In the genomic region with DNA sequence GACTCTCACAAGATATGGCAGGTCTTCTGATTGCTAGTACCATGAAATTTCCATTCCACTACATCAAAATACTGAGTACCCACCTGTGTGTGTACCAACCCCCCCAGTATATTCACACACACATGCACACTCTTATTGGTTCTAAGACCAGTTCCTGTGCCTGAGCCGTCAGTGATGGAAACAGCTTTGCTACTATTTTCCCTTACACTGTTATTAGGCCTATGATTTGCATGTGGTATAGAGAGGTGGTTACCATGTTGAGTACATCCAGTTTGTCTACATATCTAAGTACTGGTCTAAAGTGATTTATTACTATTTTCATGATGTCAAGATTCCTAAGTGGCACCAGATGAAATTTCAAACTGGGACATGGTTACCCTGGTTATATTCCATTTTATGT, we compare ENCODE assay signal across 19 cellular contexts.
A peak's percentile ranks its signal among the peaks of the same experiment; 100 is the strongest.
DNase-seq lines count a peak whose midpoint lies in the region; ATAC-seq and TF ChIP-seq lines count a peak whose summit lies in the region.
"Had no signal": no experiment of that assay in that cellular context is flagged by ENCODE, and none has a peak within 500 bp of the region (broad histone marks: within the 10 kb centered on the region; RNA-seq: fewer than 3 reads in every experiment).

No MANE protein-coding gene starts in this region.

- H3K4me1 Mint-ChIP-seq in glutamatergic neuron (ENCODE audit: low read depth, unreplicated experiment), result no peaks in the 10 kb centered on the region
- peaks cover 9% of the 10 kb centered on the region for H3K4me1 Mint-ChIP-seq in mesothelial cell of epicardium
- H3K4me1 Mint-ChIP-seq: activated naive CD4-positive, alpha-beta T cell treated with anti-CD3 and anti-CD28 coated beads, Interleukin-2, amount 10 ng/mL, durations not matched to agents 7 days and 5 days; central memory CD8-positive, alpha-beta T cell had no signal

- DNase-seq in NOMO-1 treated with dmso at 0.1 percent for 144 hours (lab: John Stamatoyannopoulos, UW; ENCODE audit: unreplicated experiment) (no peak), glutamatergic neuron (no peak), mesothelial cell of epicardium (ENCODE audit: low spot score in 2 of 2, unreplicated experiment in 2 of 2) (no peak)
- DNase-seq in stimulated activated CD4-positive, alpha-beta T cell treated with anti-CD3 and anti-CD28 coated beads, Interleukin-4, amount 100 ng/mL, for 1 hour, result no peak
- DNase-seq: ACHN; activated CD8-positive, alpha-beta T cell treated with anti-CD3 and anti-CD28 coated beads for 36 hours; activated naive CD4-positive, alpha-beta T cell treated with anti-CD3 and anti-CD28 coated beads, Interleukin-2, amount 10 ng/mL, durations not matched to agents 7 days and 5 days; activated T-cell treated with anti-CD3 and anti-CD28 coated beads, Interleukin-2, amount 50 U/mL, for 4 hours; dorsolateral prefrontal cortex; foreskin keratinocyte; NCI-H1048; NCI-H1930; stimulated activated CD4-positive, alpha-beta T cell treated with anti-CD3 and anti-CD28 coated beads, Interleukin-1b, Interleukin-23, amount 100 ng/mL, for 48 hours had no signal

- H3K9me3 Mint-ChIP-seq in glutamatergic neuron (ENCODE audit: unreplicated experiment), result no peaks in the 10 kb centered on the region
- H3K9me3 Mint-ChIP-seq in mesothelial cell of epicardium, result peaks cover 9% of the 10 kb centered on the region
- H3K9me3 Mint-ChIP-seq: activated CD8-positive, alpha-beta T cell treated with anti-CD3 and anti-CD28 coated beads for 36 hours; activated naive CD4-positive, alpha-beta T cell treated with anti-CD3 and anti-CD28 coated beads, Interleukin-2, amount 10 ng/mL, durations not matched to agents 7 days and 5 days; activated T-cell treated with anti-CD3 and anti-CD28 coated beads, Interleukin-2, amount 50 U/mL, for 4 hours; central memory CD8-positive, alpha-beta T cell; stimulated activated naive CD8-positive, alpha-beta T cell treated with anti-CD3 and anti-CD28 coated beads, Interleukin-15, Interleukin-2, amounts not matched to agents 100 ng/mL and 50 ng/mL, for 24 hours had no signal

- H3K27me3 Mint-ChIP-seq in glutamatergic neuron (ENCODE audit: unreplicated experiment) (no peaks in the 10 kb centered on the region), mesothelial cell of epicardium (ENCODE audit: low read depth) (no peaks in the 10 kb centered on the region)
- H3K27me3 Mint-ChIP-seq: activated CD8-positive, alpha-beta T cell treated with anti-CD3 and anti-CD28 coated beads for 36 hours; activated naive CD4-positive, alpha-beta T cell treated with anti-CD3 and anti-CD28 coated beads, Interleukin-2, amount 10 ng/mL, durations not matched to agents 7 days and 5 days; central memory CD8-positive, alpha-beta T cell; stimulated activated naive CD8-positive, alpha-beta T cell treated with anti-CD3 and anti-CD28 coated beads, Interleukin-15, Interleukin-2, amounts not matched to agents 100 ng/mL and 50 ng/mL, for 24 hours had no signal

- H3K4me3 Mint-ChIP-seq in glutamatergic neuron (ENCODE audit: unreplicated experiment) (no peak overlapping the region), mesothelial cell of epicardium (no peak overlapping the region)
- H3K4me3 Mint-ChIP-seq: activated CD8-positive, alpha-beta T cell treated with anti-CD3 and anti-CD28 coated beads for 36 hours; activated naive CD4-positive, alpha-beta T cell treated with anti-CD3 and anti-CD28 coated beads, Interleukin-2, amount 10 ng/mL, durations not matched to agents 7 days and 5 days; activated T-cell treated with anti-CD3 and anti-CD28 coated beads, Interleukin-2, amount 50 U/mL, for 4 hours; central memory CD8-positive, alpha-beta T cell; stimulated activated naive CD8-positive, alpha-beta T cell treated with anti-CD3 and anti-CD28 coated beads, Interleukin-15, Interleukin-2, amounts not matched to agents 100 ng/mL and 50 ng/mL, for 24 hours had no signal

- no peak overlapping the region for H3K27ac Mint-ChIP-seq in glutamatergic neuron (ENCODE audit: unreplicated experiment)
- no peak overlapping the region for H3K27ac Mint-ChIP-seq in mesothelial cell of epicardium
- H3K27ac Mint-ChIP-seq: activated CD8-positive, alpha-beta T cell treated with anti-CD3 and anti-CD28 coated beads for 36 hours; activated naive CD4-positive, alpha-beta T cell treated with anti-CD3 and anti-CD28 coated beads, Interleukin-2, amount 10 ng/mL, durations not matched to agents 7 days and 5 days; stimulated activated naive CD8-positive, alpha-beta T cell treated with anti-CD3 and anti-CD28 coated beads, Interleukin-15, Interleukin-2, amounts not matched to agents 100 ng/mL and 50 ng/mL, for 24 hours had no signal

- ATAC-seq in GM18861 (IDR thresholded peaks at IDR 0.05; ENCODE audit: unreplicated experiment) (peak; percentile 66), GM21360 (IDR thresholded peaks at IDR 0.05; ENCODE audit: unreplicated experiment) (peak; percentile 62), HG02870 (IDR thresholded peaks at IDR 0.05; ENCODE audit: unreplicated experiment) (peak; percentile 76), HG03565 (IDR thresholded peaks at IDR 0.05; ENCODE audit: unreplicated experiment) (peak; percentile 57)
- ATAC-seq: activated CD8-positive, alpha-beta T cell treated with anti-CD3 and anti-CD28 coated beads for 36 hours; activated T-cell treated with anti-CD3 and anti-CD28 coated beads, Interleukin-2, amount 50 U/mL, for 4 hours; foreskin keratinocyte had no signal

- TF ChIP-seq CTCF in glutamatergic neuron (IDR thresholded peaks at IDR 0.05; ENCODE audit: partially characterized antibody, unreplicated experiment), result no peak
- no peak for TF ChIP-seq CTCF in mesothelial cell of epicardium (IDR thresholded peaks at IDR 0.05; ENCODE audit: unreplicated experiment)

- H3K36me3 Mint-ChIP-seq in glutamatergic neuron (ENCODE audit: unreplicated experiment) (no peaks in the 10 kb centered on the region), mesothelial cell of epicardium (no peaks in the 10 kb centered on the region)
- H3K36me3 Mint-ChIP-seq: activated naive CD4-positive, alpha-beta T cell treated with anti-CD3 and anti-CD28 coated beads, Interleukin-2, amount 10 ng/mL, durations not matched to agents 7 days and 5 days had no signal
